16 cellular contexts compared by ENCODE assay signal in the genomic region with DNA sequence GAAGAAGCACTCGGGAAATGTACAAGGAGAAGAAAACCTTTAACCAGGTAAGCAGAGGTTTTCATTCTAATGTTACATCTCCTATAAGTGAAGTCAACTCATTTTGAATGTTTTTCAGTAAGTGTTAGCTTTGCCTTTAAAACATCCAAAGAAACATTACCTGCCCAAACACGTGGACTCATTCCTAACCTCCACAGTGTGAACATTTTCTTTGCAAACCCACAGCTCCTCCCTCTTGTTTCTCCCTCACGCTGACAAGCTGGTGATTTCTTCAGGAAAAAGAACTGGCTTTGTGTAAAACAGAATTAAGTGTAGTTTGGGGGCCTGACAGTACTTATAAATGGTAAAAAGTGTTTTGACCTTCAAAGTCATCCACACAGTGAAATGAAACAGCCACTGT.
DNase-seq lines count a peak whose midpoint lies in the region; ATAC-seq and TF ChIP-seq lines count a peak whose summit lies in the region.
"Had no signal": no experiment of that assay in that cellular context is flagged by ENCODE, and none has a peak within 500 bp of the region (broad histone marks: within the 10 kb centered on the region; RNA-seq: fewer than 3 reads in every experiment).

No MANE protein-coding gene starts in this region.

- no peak overlapping the region for H3K27ac ChIP-seq in H9 (ENCODE audit: insufficient read length, low read depth, low read length)
- peak overlapping the region; percentile 13 for H3K27ac ChIP-seq in iPS-18a (ENCODE audit: low read length)
- H3K27ac ChIP-seq: GM23248, KMS-11 had no signal

- DNase-seq in H9 = no peak
- no peak for DNase-seq in WTC11 (ENCODE audit: low spot score)
- no peak for DNase-seq in osteocyte (ENCODE audit: extremely low spot score, unreplicated experiment)
- DNase-seq in activated CD8-positive, alpha-beta memory T cell treated with anti-CD3 and anti-CD28 coated beads, Interleukin-2, amount 10 ng/mL, durations not matched to agents 7 days and 5 days = no peak
- DNase-seq in activated T-cell treated with anti-CD3 and anti-CD28 coated beads, Interleukin-2, amount 50 U/mL, for 72 hours = no peak
- no peak for DNase-seq in D341Med (ENCODE audit: low spot score)
- DNase-seq: AML-193; CD4-positive, alpha-beta memory T cell; DMS79 treated with DMSO at 0.1 percent for 48 hours; GM23248; NCI-H1092; NCI-H510A treated with DMSO at 0.1 percent for 48 hours had no signal

- H3K4me1 Mint-ChIP-seq in H9 = peaks cover 45 to 71% of the 10 kb centered on the region in 2 experiments
- peaks cover 52% of the 10 kb centered on the region for H3K4me1 Mint-ChIP-seq in WTC11
- peaks cover 45% of the 10 kb centered on the region for H3K4me1 Mint-ChIP-seq in osteocyte (ENCODE audit: unreplicated experiment)
- no peaks in the 10 kb centered on the region for H3K4me1 Mint-ChIP-seq in activated CD8-positive, alpha-beta memory T cell treated with anti-CD3 and anti-CD28 coated beads, Interleukin-2, amount 10 ng/mL, durations not matched to agents 7 days and 5 days
- no peaks in the 10 kb centered on the region for H3K4me1 Mint-ChIP-seq in activated T-cell treated with anti-CD3 and anti-CD28 coated beads, Interleukin-2, amount 50 U/mL, for 72 hours (ENCODE audit: low read depth)
- H3K4me1 Mint-ChIP-seq: CD4-positive, alpha-beta memory T cell had no signal

- no peak overlapping the region for H2BK20ac ChIP-seq in H9 (ENCODE audit: low read depth, low read length, poor library complexity, severe bottlenecking)

- CTCF ChIA-PET in WTC11 (lab: Charles Lee) = interaction anchor here (1.3 kb wide), 1 partner anchor 210 kb away, joined by 3 read pairs; no protein-coding TSS in a partner anchor
- CTCF ChIA-PET in activated CD8-positive, alpha-beta memory T cell treated with anti-CD3 and anti-CD28 coated beads, Interleukin-2, amount 10 ng/mL, durations not matched to agents 7 days and 5 days (lab: Charles Lee) = no interaction called here

- H3K9me3 Mint-ChIP-seq in H9 = no peaks in the 10 kb centered on the region
- no peaks in the 10 kb centered on the region for H3K9me3 Mint-ChIP-seq in WTC11
- H3K9me3 Mint-ChIP-seq in osteocyte (ENCODE audit: unreplicated experiment) = no peaks in the 10 kb centered on the region
- H3K9me3 Mint-ChIP-seq in activated CD8-positive, alpha-beta memory T cell treated with anti-CD3 and anti-CD28 coated beads, Interleukin-2, amount 10 ng/mL, durations not matched to agents 7 days and 5 days (ENCODE audit: low read depth) = no peaks in the 10 kb centered on the region
- H3K9me3 Mint-ChIP-seq in activated T-cell treated with anti-CD3 and anti-CD28 coated beads, Interleukin-2, amount 50 U/mL, for 72 hours = no peaks in the 10 kb centered on the region
- H3K9me3 Mint-ChIP-seq: CD4-positive, alpha-beta memory T cell had no signal

- H3K23me2 ChIP-seq in H9 (ENCODE audit: insufficient read length, low read depth, low read length, poor library complexity, severe bottlenecking) = no peaks in the 10 kb centered on the region

- no peak overlapping the region for H2BK12ac ChIP-seq in H9 (ENCODE audit: insufficient read length, low read depth, low read length)

- no peaks in the 10 kb centered on the region for H4K20me1 ChIP-seq in H9 (ENCODE audit: control insufficient read depth, insufficient read depth, insufficient read length)

- H2BK15ac ChIP-seq in H9 (ENCODE audit: low read depth, low read length) = no peak overlapping the region

- no CpG with 5 or more reads among the region's 3 CpGs for WGBS in H9 (ENCODE audit: extremely low coverage, insufficient read length, low lambda C conversion rate)

- H3K14ac ChIP-seq in H9 (ENCODE audit: insufficient read depth, low read length) = no peak overlapping the region

- no peaks in the 10 kb centered on the region for H3K9me3 ChIP-seq in H9 (ENCODE audit: control insufficient read depth, low read depth, low read length)
- H3K9me3 ChIP-seq in iPS-18a (ENCODE audit: control insufficient read depth, low read depth, low read length) = no peaks in the 10 kb centered on the region

- H4K8ac ChIP-seq in H9 (replicated peaks; ENCODE audit: insufficient read length, low read depth, low read length) = no peak overlapping the region

- no peak overlapping the region for H3K56ac ChIP-seq in H9 (ENCODE audit: insufficient read length, low read depth, low read length)

- H3K4me1 ChIP-seq in H9 (ENCODE audit: insufficient read depth, low read length) (no peaks in the 10 kb centered on the region), iPS-18a (ENCODE audit: control insufficient read depth, low read depth, low read length) (peaks cover 18% of the 10 kb centered on the region)

- H3K9ac ChIP-seq in H9 (ENCODE audit: extremely low read depth, insufficient read length, low read length) (no peak overlapping the region), iPS-18a (ENCODE audit: low read length) (no peak overlapping the region)
- H3K9ac ChIP-seq: GM23248, KMS-11 had no signal

- no peak overlapping the region for H3T11ph ChIP-seq in H9 (ENCODE audit: low read length)

- H3K4me2 ChIP-seq in H9 (ENCODE audit: insufficient read depth, insufficient read length, low read length) = no peak overlapping the region
- H3K4me2 ChIP-seq: KMS-11 had no signal

- H2BK120ac ChIP-seq in H9 (ENCODE audit: low read depth, low read length, poor library complexity, severe bottlenecking) = no peak overlapping the region

- no peak overlapping the region for H4K91ac ChIP-seq in H9 (ENCODE audit: insufficient read length, low read depth, low read length)

- H3K27me3 Mint-ChIP-seq in H9 (ENCODE audit: low read depth) (no peaks in the 10 kb centered on the region), WTC11 (ENCODE audit: low read depth) (no peaks in the 10 kb centered on the region), osteocyte (ENCODE audit: unreplicated experiment) (no peaks in the 10 kb centered on the region)
- no peaks in the 10 kb centered on the region for H3K27me3 Mint-ChIP-seq in activated CD8-positive, alpha-beta memory T cell treated with anti-CD3 and anti-CD28 coated beads, Interleukin-2, amount 10 ng/mL, durations not matched to agents 7 days and 5 days
- no peaks in the 10 kb centered on the region for H3K27me3 Mint-ChIP-seq in activated T-cell treated with anti-CD3 and anti-CD28 coated beads, Interleukin-2, amount 50 U/mL, for 72 hours (ENCODE audit: low read depth)

- no peak for TF ChIP-seq CTCF in H9 (conservative IDR thresholded peaks at IDR 0.05)
- TF ChIP-seq CTCF in WTC11 (IDR thresholded peaks at IDR 0.05) = no peak
- no peak for TF ChIP-seq CTCF in osteocyte (IDR thresholded peaks at IDR 0.05)

- H2BK5ac ChIP-seq in H9 (ENCODE audit: insufficient read length, low read length) = no peak overlapping the region

- no peaks in the 10 kb centered on the region for H3K79me2 ChIP-seq in H9 (ENCODE audit: insufficient read depth, low read length)

- H3K4me3 Mint-ChIP-seq in H9 (no peak overlapping the region), WTC11 (no peak overlapping the region), osteocyte (ENCODE audit: unreplicated experiment) (no peak overlapping the region)
- no peak overlapping the region for H3K4me3 Mint-ChIP-seq in activated CD8-positive, alpha-beta memory T cell treated with anti-CD3 and anti-CD28 coated beads, Interleukin-2, amount 10 ng/mL, durations not matched to agents 7 days and 5 days
- no peak overlapping the region for H3K4me3 Mint-ChIP-seq in activated T-cell treated with anti-CD3 and anti-CD28 coated beads, Interleukin-2, amount 50 U/mL, for 72 hours
- H3K4me3 Mint-ChIP-seq: CD4-positive, alpha-beta memory T cell had no signal

- ATAC-seq in WTC11 = no peak
- ATAC-seq in HG03135 (IDR thresholded peaks at IDR 0.05; ENCODE audit: unreplicated experiment) = no peak
- ATAC-seq in activated CD8-positive, alpha-beta memory T cell treated with anti-CD3 and anti-CD28 coated beads, Interleukin-2, amount 10 ng/mL, durations not matched to agents 7 days and 5 days = no peak
- ATAC-seq in activated T-cell treated with anti-CD3 and anti-CD28 coated beads, Interleukin-2, amount 50 U/mL, for 72 hours (replicated peaks in 1 of 2) = no peak
- ATAC-seq: HepG2 had no signal

- H4K5ac ChIP-seq in H9 (ENCODE audit: insufficient read length, low read depth, low read length) = no peak overlapping the region

- H3K36me3 Mint-ChIP-seq in H9 (ENCODE audit: insufficient read depth in 1 of 3, low read depth in 3 of 3) = peaks cover 2 to 20% (median 13%) of the 10 kb centered on the region in 3 experiments; a peak in 6 of 7 replicates
- peaks cover 10% of the 10 kb centered on the region for H3K36me3 Mint-ChIP-seq in WTC11
- H3K36me3 Mint-ChIP-seq in osteocyte (ENCODE audit: unreplicated experiment) = peaks cover 14% of the 10 kb centered on the region
- no peaks in the 10 kb centered on the region for H3K36me3 Mint-ChIP-seq in activated CD8-positive, alpha-beta memory T cell treated with anti-CD3 and anti-CD28 coated beads, Interleukin-2, amount 10 ng/mL, durations not matched to agents 7 days and 5 days
- H3K36me3 Mint-ChIP-seq in activated T-cell treated with anti-CD3 and anti-CD28 coated beads, Interleukin-2, amount 50 U/mL, for 72 hours (ENCODE audit: insufficient read depth in 2 of 2) = no peaks in the 10 kb centered on the region
- H3K36me3 Mint-ChIP-seq: CD4-positive, alpha-beta memory T cell had no signal

- H3K18ac ChIP-seq in H9 (ENCODE audit: insufficient read length, low read depth, low read length) = no peak overlapping the region

- H3K79me1 ChIP-seq in H9 (ENCODE audit: insufficient read depth, low read depth, low read length, poor library complexity, severe bottlenecking) = no peaks in the 10 kb centered on the region

- H3K27me3 ChIP-seq in H9 (ENCODE audit: insufficient read depth, low read length) = no peaks in the 10 kb centered on the region
- no peaks in the 10 kb centered on the region for H3K27me3 ChIP-seq in iPS-18a (ENCODE audit: control insufficient read depth, insufficient read depth, low read length)

- H2AFZ ChIP-seq in H9 (ENCODE audit: low read length) = no peak overlapping the region
- H2AFZ ChIP-seq: GM23248 had no signal

- H3K4me3 ChIP-seq in iPS-18a (ENCODE audit: low read length) = no peak overlapping the region
- H3K4me3 ChIP-seq: GM23248 had no signal

- H3K27ac Mint-ChIP-seq in H9 = peak overlapping the region in 2 of 3 experiments; percentile 89 to 98; a peak in 5 of 7 replicates
- H3K27ac Mint-ChIP-seq in WTC11 = peak overlapping the region; percentile 86
- H3K27ac Mint-ChIP-seq in osteocyte (ENCODE audit: unreplicated experiment) = peak overlapping the region; percentile 24
- no peak overlapping the region for H3K27ac Mint-ChIP-seq in activated CD8-positive, alpha-beta memory T cell treated with anti-CD3 and anti-CD28 coated beads, Interleukin-2, amount 10 ng/mL, durations not matched to agents 7 days and 5 days
- H3K27ac Mint-ChIP-seq in activated T-cell treated with anti-CD3 and anti-CD28 coated beads, Interleukin-2, amount 50 U/mL, for 72 hours = no peak overlapping the region
- H3K27ac Mint-ChIP-seq: CD4-positive, alpha-beta memory T cell had no signal

- POLR2A ChIA-PET in WTC11 (lab: Charles Lee) = no interaction called here

- no peak overlapping the region for H2AK5ac ChIP-seq in H9 (ENCODE audit: insufficient read length, low read length)

- H3K36me3 ChIP-seq in iPS-18a (ENCODE audit: control insufficient read depth, low read depth, low read length) = peaks cover 15% of the 10 kb centered on the region

- H3K4ac ChIP-seq in H9 (ENCODE audit: low read depth, low read length) = no peak overlapping the region

- no peak overlapping the region for H3K23ac ChIP-seq in H9 (ENCODE audit: insufficient read length, low read depth, low read length)

TF ChIP-seq in WTC11, 78 proteins besides CTCF, POLR2A, EP300 and RAD21 (continues in another document):
- TF ChIP-seq ATF1 (CRISPR knock-in tag; IDR thresholded peaks at IDR 0.05) = no peak

Comparison
In these comparisons a context has a peak if more than half of its experiments do, and no peak if none do; other contexts are left out.
1. H3K27ac Mint-ChIP-seq: peak in H9 (2 of 3), WTC11 (single experiment) and osteocyte (single experiment); none in activated CD8-positive, alpha-beta memory T cell treated with anti-CD3 and anti-CD28 coated beads, Interleukin-2, amount 10 ng/mL, durations not matched to agents 7 days and 5 days (single experiment) and activated T-cell treated with anti-CD3 and anti-CD28 coated beads, Interleukin-2, amount 50 U/mL, for 72 hours (single experiment).